14 cellular contexts compared by ENCODE assay signal in genomic region chr3:37999836-38000235, GRCh38. TPM values are rescaled to one million over a fixed set of nuclear protein-coding genes. Genes with fewer than 3 reads are reported as not detected.
DNase-seq lines count a peak whose midpoint lies in the region; ATAC-seq and TF ChIP-seq lines count a peak whose summit lies in the region.
"Had no signal": no experiment of that assay in that cellular context is flagged by ENCODE, and none has a peak within 500 bp of the region (broad histone marks: within the 10 kb centered on the region; RNA-seq: fewer than 3 reads in every experiment).

No MANE protein-coding gene starts in this region.

- TF ChIP-seq CTCF in heart right ventricle (IDR thresholded peaks at IDR 0.05) (no peak), WTC11 (IDR thresholded peaks at IDR 0.05) (no peak)

- H3K27ac Mint-ChIP-seq in WTC11: no peak overlapping the region

- ATAC-seq in heart right ventricle (no peak), WTC11 (no peak), left colon (no peak), HG02623 (IDR thresholded peaks at IDR 0.05; ENCODE audit: unreplicated experiment) (no peak)

- peak overlapping the region; percentile 65; the same call in 1 of the 2 replicates for H3K4me3 Mint-ChIP-seq in WTC11

- H3K9me3 Mint-ChIP-seq in WTC11: no peaks in the 10 kb centered on the region

- no peak overlapping the region for H3K4me3 ChIP-seq in heart right ventricle

- CTCF ChIA-PET in WTC11 (lab: Charles Lee): no interaction called here

- peaks cover 18% of the 10 kb centered on the region for H3K4me1 Mint-ChIP-seq in WTC11

- peaks cover 15% of the 10 kb centered on the region for H3K27me3 Mint-ChIP-seq in WTC11 (ENCODE audit: low read depth)

- DNase-seq in cardiac septum (ENCODE audit: low spot score): peak; percentile 15
- DNase-seq in heart right ventricle: no peak
- peak; percentile 6 for DNase-seq in WTC11 (ENCODE audit: low spot score)
- DNase-seq in left colon: peak; percentile 5 to 25
- no peak for DNase-seq in DMS 273 (lab: John Stamatoyannopoulos, UW; ENCODE audit: unreplicated experiment)
- DNase-seq in NCI-H1048 (lab: John Stamatoyannopoulos, UW): no peak
- DNase-seq: AML-193, cerebellar nuclear complex, DND-41 had no signal

- 92 to 96% methylated on average over 6 of the region's 6 CpGs for WGBS in heart right ventricle, 2 donors

- H3K27ac ChIP-seq in heart right ventricle (no peak overlapping the region), temporal lobe (ENCODE audit: low read depth, low read length) (peak overlapping the region; percentile 25)

- intact Hi-C loops in cardiac septum (cut with DNase I): loop anchor here (10.0 kb wide), 1 partner anchor 475 kb away; no protein-coding TSS in a partner anchor
- intact Hi-C loops in heart right ventricle (cut with DNase I): loop anchor here in 5 of 10 donors (2.0 to 10.0 kb wide), 6 partner anchors 141 to 655 kb away; no protein-coding TSS in a partner anchor
- intact Hi-C loops in left colon (cut with DNase I, micrococcal nuclease): no loop called here

- no peaks in the 10 kb centered on the region for H3K27me3 ChIP-seq in heart right ventricle
- H3K27me3 ChIP-seq: uterus had no signal

- H3K36me3 ChIP-seq in heart right ventricle: peaks cover 0 to 37% (median 0%) of the 10 kb centered on the region in 9 donors
- H3K36me3 ChIP-seq: uterus had no signal

- peaks cover 0 to 53% (median 31%) of the 10 kb centered on the region in 9 donors for H3K4me1 ChIP-seq in heart right ventricle

- H3K36me3 Mint-ChIP-seq in WTC11: peaks cover 5% of the 10 kb centered on the region; the same call in 1 of the 2 replicates

- POLR2A ChIA-PET in WTC11 (lab: Charles Lee): no interaction called here

- no peaks in the 10 kb centered on the region for H3K9me3 ChIP-seq in heart right ventricle
- H3K9me3 ChIP-seq: uterus had no signal

TF ChIP-seq in WTC11, 78 proteins besides CTCF, POLR2A, EP300 and RAD21:
- TF ChIP-seq IRF1 (CRISPR knock-in tag; IDR thresholded peaks at IDR 0.05) (no peak), SOX15 (CRISPR knock-in tag; IDR thresholded peaks at IDR 0.05) (no peak), ZNF512 (CRISPR knock-in tag; IDR thresholded peaks at IDR 0.05; ENCODE audit: borderline replicate concordance) (no peak), ZNF425 (CRISPR knock-in tag; conservative IDR thresholded peaks at IDR 0.05) (no peak), ZNF219 (CRISPR knock-in tag; IDR thresholded peaks at IDR 0.05; ENCODE audit: borderline replicate concordance) (no peak), ZNF396 (CRISPR knock-in tag; IDR thresholded peaks at IDR 0.05; ENCODE audit: borderline replicate concordance) (no peak), ZNF138 (CRISPR knock-in tag; conservative IDR thresholded peaks at IDR 0.05) (no peak), ZNF263 (CRISPR knock-in tag; IDR thresholded peaks at IDR 0.05; ENCODE audit: low read depth) (no peak), EMX1 (CRISPR knock-in tag; IDR thresholded peaks at IDR 0.05) (no peak), ZMAT4 (CRISPR knock-in tag; IDR thresholded peaks at IDR 0.05) (no peak), SMAD4 (CRISPR knock-in tag; IDR thresholded peaks at IDR 0.05) (no peak), FOXP1 (CRISPR knock-in tag; IDR thresholded peaks at IDR 0.05; ENCODE audit: borderline replicate concordance) (no peak), RELA (CRISPR knock-in tag; IDR thresholded peaks at IDR 0.05; ENCODE audit: borderline replicate concordance) (no peak)

RNA-seq across cellular contexts. Expression of gene VILL, which starts 9.2 kb away (rescaled TPM):
- 2.6 TPM for total RNA-seq in cardiac septum
- total RNA-seq in heart right ventricle: 1 to 10 TPM; 1.2 to 3.7 (median 2.1) TPM
- polyA plus RNA-seq in heart right ventricle: 1 to 10 TPM; 4.8 to 6.4 TPM
- 4.7 to 5.9 TPM (median 4.7 TPM) in 3 replicates for total RNA-seq in WTC11 (2021)
- total RNA-seq in left colon: 100 to 1,000 TPM; 174 to 184 TPM
- 9.1 TPM for total RNA-seq in temporal lobe

RNA-seq across cellular contexts. Expression of gene PLCD1, which starts 29.6 kb away (rescaled TPM):
- total RNA-seq in cardiac septum (10.1 TPM), heart right ventricle (10 to 100 TPM in 6 of 10 donors, 1 to 10 TPM in 4; 6.3 to 17.7 (median 10.1) TPM), WTC11 (2021) (29.9 to 33.3 TPM (median 32.6 TPM) in 3 replicates), left colon (100 to 1,000 TPM in 1 of 2 donors, 10 to 100 TPM in 1; 80.2 to 114 TPM), temporal lobe (5.7 TPM)
- polyA plus RNA-seq in heart right ventricle: 10 to 100 TPM; 13.0 to 20.0 TPM

RNA-seq across cellular contexts. Expression of gene DLEC1, which starts 39.2 kb away (rescaled TPM):
- total RNA-seq in cardiac septum (0.22 TPM), heart right ventricle (under 1 TPM in 6 of 10 donors, not detected in 4; 0.09 to 0.42 (median 0.30) TPM), WTC11 (2021) (0.81 to 1.4 TPM (median 1.1 TPM) in 3 replicates), left colon (1 to 10 TPM; 1.5 to 2.1 TPM), temporal lobe (0.74 TPM)
- polyA plus RNA-seq in heart right ventricle: under 1 TPM; 0.13 to 0.66 TPM
- total RNA-seq: glomerular endothelial cell had no signal
- polyA plus RNA-seq: keratinocyte had no signal

Comparison
In these comparisons a context has a peak if more than half of its experiments do, and no peak if none do; other contexts are left out.
1. DNase-seq: peak in cardiac septum (single experiment), WTC11 (single experiment) and left colon (2 of 2); none in heart right ventricle (0 of 2), DMS 273 (single experiment) and NCI-H1048 (single experiment).
2. RNA of gene VILL, which starts 9.2 kb away (total RNA-seq): 174 to 184 TPM in left colon; 9.1 TPM in temporal lobe (single experiment), 4.7 to 5.9 TPM in WTC11, 2.6 TPM in cardiac septum (single experiment) and 1.2 to 3.7 TPM in heart right ventricle; every median in the first group is over 10 times any median in the second.